Comparison of ENCODE assay signal across 9 cellular contexts in genomic region chr20:1388706-1389483, GRCh38. TPM values are rescaled to one million over a fixed set of nuclear protein-coding genes. Genes with fewer than 3 reads are reported as not detected.
DNase-seq lines count a peak whose midpoint lies in the region; ATAC-seq and TF ChIP-seq lines count a peak whose summit lies in the region.
"Had no signal": no experiment of that assay in that cellular context is flagged by ENCODE, and none has a peak within 500 bp of the region (broad histone marks: within the 10 kb centered on the region; RNA-seq: fewer than 3 reads in every experiment).

No MANE protein-coding gene starts in this region.

- DNase-seq in stimulated activated CD4-positive, alpha-beta T cell treated with anti-CD3 and anti-CD28 coated beads, Interleukin-15, amount 100 ng/mL, for 24 hours: peak; percentile 22
- no peak for DNase-seq in stimulated activated CD4-positive, alpha-beta T cell treated with anti-CD3 and anti-CD28 coated beads, Interleukin-4, amount 100 ng/mL, for 1 hour
- DNase-seq in activated naive CD4-positive, alpha-beta T cell treated with anti-CD3 and anti-CD28 coated beads, Interleukin-2, amount 50 U/mL, for 72 hours (ENCODE audit: low spot score in 2 of 2): peak in 1 of 2 donors; percentile 15
- DNase-seq in lung (ENCODE audit: low spot score): no peak
- no peak for DNase-seq in vagina (ENCODE audit: extremely low spot score in 2 of 2)
- no peak for DNase-seq in tibial artery
- no peak for DNase-seq in A172 (ENCODE audit: low spot score)
- DNase-seq in COLO668 (lab: John Stamatoyannopoulos, UW; ENCODE audit: unreplicated experiment): no peak
- DNase-seq: activated CD4-positive, alpha-beta T cell treated with anti-CD3 and anti-CD28 coated beads for 1 hour had no signal

- TF ChIP-seq CTCF in lung (IDR thresholded peaks at IDR 0.05; ENCODE audit: control extremely low read depth, extremely low read depth) (no peak), vagina (IDR thresholded peaks at IDR 0.05) (no peak), tibial artery (IDR thresholded peaks at IDR 0.05) (no peak)

- intact Hi-C loops in vagina (cut with DNase I): no loop called here
- intact Hi-C loops in tibial artery (cut with DNase I; ENCODE audit: low total_unique reads): no loop called here

- H3K36me3 Mint-ChIP-seq in activated naive CD4-positive, alpha-beta T cell treated with anti-CD3 and anti-CD28 coated beads, Interleukin-2, amount 50 U/mL, for 72 hours: peaks cover 12 to 42% of the 10 kb centered on the region in 2 donors

- peak overlapping the region; percentile 74 to 83 for H3K27ac Mint-ChIP-seq in activated naive CD4-positive, alpha-beta T cell treated with anti-CD3 and anti-CD28 coated beads, Interleukin-2, amount 50 U/mL, for 72 hours

- H3K4me1 ChIP-seq in lung (ENCODE audit: control insufficient read depth in 2 of 2, insufficient read depth in 2 of 2, low read length in 2 of 2) (peaks cover 32 to 38% of the 10 kb centered on the region in 2 donors), vagina (peaks cover 78% of the 10 kb centered on the region), tibial artery (peaks cover 0 to 53% (median 40%) of the 10 kb centered on the region in 4 donors)

- H3K27me3 ChIP-seq in lung (ENCODE audit: control insufficient read depth, insufficient read depth) (no peaks in the 10 kb centered on the region), vagina (no peaks in the 10 kb centered on the region), tibial artery (no peaks in the 10 kb centered on the region)

- H3K9me3 Mint-ChIP-seq in activated naive CD4-positive, alpha-beta T cell treated with anti-CD3 and anti-CD28 coated beads, Interleukin-2, amount 50 U/mL, for 72 hours: no peaks in the 10 kb centered on the region

- ATAC-seq in activated naive CD4-positive, alpha-beta T cell treated with anti-CD3 and anti-CD28 coated beads, Interleukin-2, amount 50 U/mL, for 72 hours: no peak
- no peak for ATAC-seq in lung (ENCODE audit: insufficient read depth, low FRiP score)

- 30 to 43% methylated on average over 11 of the region's 11 CpGs for WGBS in lung, 2 donors

- H3K4me3 ChIP-seq in lung (peak overlapping the region; percentile 0), vagina (peak overlapping the region in 1 of 2 donors; percentile 22), tibial artery (no peak overlapping the region)

- H3K27ac ChIP-seq in lung (ENCODE audit: low read depth in 1 of 2, low read length in 1 of 2) (peak overlapping the region in 1 of 2 donors; percentile 39), vagina (peak overlapping the region; percentile 48), tibial artery (peak overlapping the region in 1 of 2 donors; percentile 3)

- H3K36me3 ChIP-seq in lung (ENCODE audit: control insufficient read depth in 2 of 2, insufficient read depth in 2 of 2, low read length in 2 of 2): peaks cover 6 to 7% of the 10 kb centered on the region in 2 donors
- H3K36me3 ChIP-seq in vagina: no peaks in the 10 kb centered on the region
- H3K36me3 ChIP-seq in tibial artery: peaks cover 0 to 4% (median 0%) of the 10 kb centered on the region in 3 donors

- no peak for TF ChIP-seq POLR2A in vagina (IDR thresholded peaks at IDR 0.05)

- H3K9me3 ChIP-seq in lung (ENCODE audit: control insufficient read depth in 2 of 2, insufficient read depth in 1 of 2, low read length in 1 of 2): no peaks in the 10 kb centered on the region
- no peaks in the 10 kb centered on the region for H3K9me3 ChIP-seq in vagina
- no peaks in the 10 kb centered on the region for H3K9me3 ChIP-seq in tibial artery

RNA-seq across cellular contexts. Expression of gene FKBP1A, which starts 4.0 kb away (rescaled TPM):
- 100 to 1,000 TPM; 147 to 374 TPM for total RNA-seq in activated naive CD4-positive, alpha-beta T cell treated with anti-CD3 and anti-CD28 coated beads, Interleukin-2, amount 50 U/mL, for 72 hours
- 100 to 1,000 TPM; 145 to 308 TPM for total RNA-seq in lung
- polyA plus RNA-seq in lung: 100 to 1,000 TPM; 246 to 465 TPM
- 212 TPM for total RNA-seq in vagina
- total RNA-seq in A172 (2014; rRNA removed; shearing (Covaris generic)): 149 and 200 TPM in 2 replicates

RNA-seq across cellular contexts. Expression of gene SDCBP2, which starts 60.0 kb away (rescaled TPM):
- total RNA-seq in activated naive CD4-positive, alpha-beta T cell treated with anti-CD3 and anti-CD28 coated beads, Interleukin-2, amount 50 U/mL, for 72 hours: 10 to 100 TPM in 1 of 2 donors, 1 to 10 TPM in 1; 4.9 to 18.5 TPM
- total RNA-seq in lung: 10 to 100 TPM in 1 of 2 donors, 1 to 10 TPM in 1; 3.5 to 10.9 TPM
- polyA plus RNA-seq in lung: 10 to 100 TPM; 14.2 to 18.1 TPM
- 43.5 TPM for total RNA-seq in vagina
- total RNA-seq in A172 (2014; rRNA removed; shearing (Covaris generic)): 1.8 and 2.6 TPM in 2 replicates
